ENCODE assay signal across 12 cellular contexts in the genomic region with DNA sequence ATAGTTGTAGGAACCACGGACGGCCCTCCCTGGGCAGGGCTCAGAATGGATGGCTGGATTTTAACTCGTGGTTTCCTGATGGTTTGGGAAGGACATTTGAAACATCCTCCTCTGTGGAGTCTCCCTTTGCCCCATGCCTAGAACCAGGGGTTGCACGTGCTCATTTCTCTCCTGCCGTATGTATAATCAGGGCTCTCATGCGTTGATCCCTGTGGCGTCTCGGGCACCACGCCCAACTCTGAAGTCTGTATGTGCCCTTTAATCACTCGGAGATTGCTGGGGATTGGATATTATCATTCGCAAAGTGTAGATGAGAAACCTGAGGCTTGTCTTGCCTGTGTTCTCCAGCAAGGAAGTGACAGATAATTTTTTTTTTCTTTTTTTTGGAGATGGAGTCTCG.
A peak's percentile ranks its signal among the peaks of the same experiment; 100 is the strongest.
DNase-seq lines count a peak whose midpoint lies in the region; ATAC-seq, FAIRE-seq and TF ChIP-seq lines count a peak whose summit lies in the region.
"Had no signal": no experiment of that assay in that cellular context is flagged by ENCODE, and none has a peak within 500 bp of the region (broad histone marks: within the 10 kb centered on the region; RNA-seq: fewer than 3 reads in every experiment).

No MANE protein-coding gene starts in this region.

- no peak for ATAC-seq in GM21360 (IDR thresholded peaks at IDR 0.05; ENCODE audit: unreplicated experiment)

- peak overlapping the region in 3 of 7 donors; percentile 42 to 50 (median 44) for H3K27ac Mint-ChIP-seq in CD14-positive monocyte

- no peaks in the 10 kb centered on the region for H3K27me3 ChIP-seq in mesenchymal stem cell (ENCODE audit: control insufficient read depth in 1 of 2, insufficient read depth in 1 of 2, low read length in 2 of 2)
- H3K27me3 ChIP-seq: heart left ventricle, SJSA1 had no signal

- DNase-seq in CD14-positive monocyte (ENCODE audit: low spot score) (no peak), GM18507 (ENCODE audit: extremely low spot score, insufficient read length, low read depth) (no peak), mesenchymal stem cell (no peak), NCI-H1105 (lab: John Stamatoyannopoulos, UW) (no peak), NOMO-1 (lab: John Stamatoyannopoulos, UW; ENCODE audit: unreplicated experiment in 2 of 2) (no peak)
- no peak for DNase-seq in activated CD4-positive, CD25-positive, alpha-beta regulatory T cell (lab: John Stamatoyannopoulos, UW)

- H3K4me3 ChIP-seq in mesenchymal stem cell (ENCODE audit: insufficient read depth in 1 of 2, low read depth in 1 of 2, low read length in 2 of 2) = no peak overlapping the region
- H3K4me3 ChIP-seq: SJSA1 had no signal

- H3K14ac ChIP-seq in mesenchymal stem cell (ENCODE audit: low read length in 2 of 2) = no peak overlapping the region

- peaks cover 0 to 5% (median 0%) of the 10 kb centered on the region in 3 donors for H3K27me3 Mint-ChIP-seq in CD14-positive monocyte (ENCODE audit: low read depth in 3 of 3)

- peaks cover 0 to 4% of the 10 kb centered on the region in 2 experiments for H3K36me3 ChIP-seq in mesenchymal stem cell (ENCODE audit: control insufficient read depth in 1 of 2, insufficient read depth in 2 of 2, low read depth in 1 of 2, low read length in 2 of 2)
- H3K36me3 ChIP-seq: heart left ventricle, SJSA1, thoracic aorta had no signal

- peak overlapping the region in 1 of 2 experiments; percentile 30 for H3K18ac ChIP-seq in mesenchymal stem cell (ENCODE audit: low read depth in 1 of 2, low read length in 2 of 2)

- no peaks in the 10 kb centered on the region for H3K9me3 ChIP-seq in mesenchymal stem cell (ENCODE audit: control insufficient read depth, low read length)
- H3K9me3 ChIP-seq: heart left ventricle, SJSA1, thoracic aorta had no signal

- WGBS in mesenchymal stem cell = 92% methylated on average over 12 of the region's 12 CpGs

- peak overlapping the region in 1 of 2 experiments; percentile 19 for H2BK12ac ChIP-seq in mesenchymal stem cell (ENCODE audit: low read length in 2 of 2)

- peak overlapping the region; percentile 96 for H3K27ac ChIP-seq in VCaP
- H3K27ac ChIP-seq in mesenchymal stem cell (ENCODE audit: low read length, poor library complexity, severe bottlenecking) = no peak overlapping the region
- H3K27ac ChIP-seq: SJSA1, thoracic aorta had no signal

- H4K91ac ChIP-seq in mesenchymal stem cell (ENCODE audit: low read length) = no peak overlapping the region

- H2AFZ ChIP-seq in mesenchymal stem cell (ENCODE audit: low read depth, low read length) = no peak overlapping the region

- H3K23ac ChIP-seq in mesenchymal stem cell (ENCODE audit: low read length in 2 of 2) = no peak overlapping the region

- no peaks in the 10 kb centered on the region for H3K9me3 Mint-ChIP-seq in CD14-positive monocyte

- H2BK120ac ChIP-seq in mesenchymal stem cell (ENCODE audit: low read depth, low read length) = no peak overlapping the region

- no peak for TF ChIP-seq CTCF in CD14-positive monocyte (IDR thresholded peaks at IDR 0.05)
- no peak for TF ChIP-seq CTCF in VCaP (conservative IDR thresholded peaks at IDR 0.05)

- H3K4me1 ChIP-seq in mesenchymal stem cell (ENCODE audit: control insufficient read depth, insufficient read depth, low read depth, low read length) = peaks cover 21% of the 10 kb centered on the region

- peak overlapping the region; percentile 76 for H2AK5ac ChIP-seq in mesenchymal stem cell (ENCODE audit: low read length, severe bottlenecking)

- H3K4ac ChIP-seq in mesenchymal stem cell (ENCODE audit: low read depth in 1 of 2, low read length in 2 of 2) = no peak overlapping the region

- H4K8ac ChIP-seq in mesenchymal stem cell (ENCODE audit: low read length) = no peak overlapping the region

- H3K79me1 ChIP-seq in mesenchymal stem cell (replicated peaks; ENCODE audit: low read length, poor library complexity, severe bottlenecking) = peaks cover 50% of the 10 kb centered on the region

- peaks cover 16% of the 10 kb centered on the region for H3K4me1 Mint-ChIP-seq in CD14-positive monocyte

- intact Hi-C loops in CD14-positive monocyte (cut with micrococcal nuclease) = no loop called here

- H3K4me2 ChIP-seq in mesenchymal stem cell (ENCODE audit: low read length, poor library complexity, severe bottlenecking) = no peak overlapping the region

- peak overlapping the region; percentile 76 for H3K9ac ChIP-seq in mesenchymal stem cell (ENCODE audit: low read length)

- peak overlapping the region; percentile 89 to 92 for H3K4me3 Mint-ChIP-seq in CD14-positive monocyte

- no peaks in the 10 kb centered on the region for H3K36me3 Mint-ChIP-seq in CD14-positive monocyte

- H2BK15ac ChIP-seq in mesenchymal stem cell (ENCODE audit: low read depth, poor library complexity, severe bottlenecking) = no peak overlapping the region

- H2BK5ac ChIP-seq in mesenchymal stem cell (ENCODE audit: low read depth, low read length, poor library complexity, severe bottlenecking) = no peak overlapping the region

- FAIRE-seq in GM18507 (lab: Jason Lieb, UNC) = peak; percentile 26
- FAIRE-seq: G401.6 had no signal
